ENCODE assay signal across 1 cellular context in genomic region chr11:119319136-119319701, GRCh38.
TF ChIP-seq lines count a peak whose summit lies in the region.

No MANE protein-coding gene starts in this region.

TF ChIP-seq in GM23338, 12 proteins besides CTCF, POLR2A, EP300 and RAD21 (continued from another document):
- TF ChIP-seq, protein P1, sequence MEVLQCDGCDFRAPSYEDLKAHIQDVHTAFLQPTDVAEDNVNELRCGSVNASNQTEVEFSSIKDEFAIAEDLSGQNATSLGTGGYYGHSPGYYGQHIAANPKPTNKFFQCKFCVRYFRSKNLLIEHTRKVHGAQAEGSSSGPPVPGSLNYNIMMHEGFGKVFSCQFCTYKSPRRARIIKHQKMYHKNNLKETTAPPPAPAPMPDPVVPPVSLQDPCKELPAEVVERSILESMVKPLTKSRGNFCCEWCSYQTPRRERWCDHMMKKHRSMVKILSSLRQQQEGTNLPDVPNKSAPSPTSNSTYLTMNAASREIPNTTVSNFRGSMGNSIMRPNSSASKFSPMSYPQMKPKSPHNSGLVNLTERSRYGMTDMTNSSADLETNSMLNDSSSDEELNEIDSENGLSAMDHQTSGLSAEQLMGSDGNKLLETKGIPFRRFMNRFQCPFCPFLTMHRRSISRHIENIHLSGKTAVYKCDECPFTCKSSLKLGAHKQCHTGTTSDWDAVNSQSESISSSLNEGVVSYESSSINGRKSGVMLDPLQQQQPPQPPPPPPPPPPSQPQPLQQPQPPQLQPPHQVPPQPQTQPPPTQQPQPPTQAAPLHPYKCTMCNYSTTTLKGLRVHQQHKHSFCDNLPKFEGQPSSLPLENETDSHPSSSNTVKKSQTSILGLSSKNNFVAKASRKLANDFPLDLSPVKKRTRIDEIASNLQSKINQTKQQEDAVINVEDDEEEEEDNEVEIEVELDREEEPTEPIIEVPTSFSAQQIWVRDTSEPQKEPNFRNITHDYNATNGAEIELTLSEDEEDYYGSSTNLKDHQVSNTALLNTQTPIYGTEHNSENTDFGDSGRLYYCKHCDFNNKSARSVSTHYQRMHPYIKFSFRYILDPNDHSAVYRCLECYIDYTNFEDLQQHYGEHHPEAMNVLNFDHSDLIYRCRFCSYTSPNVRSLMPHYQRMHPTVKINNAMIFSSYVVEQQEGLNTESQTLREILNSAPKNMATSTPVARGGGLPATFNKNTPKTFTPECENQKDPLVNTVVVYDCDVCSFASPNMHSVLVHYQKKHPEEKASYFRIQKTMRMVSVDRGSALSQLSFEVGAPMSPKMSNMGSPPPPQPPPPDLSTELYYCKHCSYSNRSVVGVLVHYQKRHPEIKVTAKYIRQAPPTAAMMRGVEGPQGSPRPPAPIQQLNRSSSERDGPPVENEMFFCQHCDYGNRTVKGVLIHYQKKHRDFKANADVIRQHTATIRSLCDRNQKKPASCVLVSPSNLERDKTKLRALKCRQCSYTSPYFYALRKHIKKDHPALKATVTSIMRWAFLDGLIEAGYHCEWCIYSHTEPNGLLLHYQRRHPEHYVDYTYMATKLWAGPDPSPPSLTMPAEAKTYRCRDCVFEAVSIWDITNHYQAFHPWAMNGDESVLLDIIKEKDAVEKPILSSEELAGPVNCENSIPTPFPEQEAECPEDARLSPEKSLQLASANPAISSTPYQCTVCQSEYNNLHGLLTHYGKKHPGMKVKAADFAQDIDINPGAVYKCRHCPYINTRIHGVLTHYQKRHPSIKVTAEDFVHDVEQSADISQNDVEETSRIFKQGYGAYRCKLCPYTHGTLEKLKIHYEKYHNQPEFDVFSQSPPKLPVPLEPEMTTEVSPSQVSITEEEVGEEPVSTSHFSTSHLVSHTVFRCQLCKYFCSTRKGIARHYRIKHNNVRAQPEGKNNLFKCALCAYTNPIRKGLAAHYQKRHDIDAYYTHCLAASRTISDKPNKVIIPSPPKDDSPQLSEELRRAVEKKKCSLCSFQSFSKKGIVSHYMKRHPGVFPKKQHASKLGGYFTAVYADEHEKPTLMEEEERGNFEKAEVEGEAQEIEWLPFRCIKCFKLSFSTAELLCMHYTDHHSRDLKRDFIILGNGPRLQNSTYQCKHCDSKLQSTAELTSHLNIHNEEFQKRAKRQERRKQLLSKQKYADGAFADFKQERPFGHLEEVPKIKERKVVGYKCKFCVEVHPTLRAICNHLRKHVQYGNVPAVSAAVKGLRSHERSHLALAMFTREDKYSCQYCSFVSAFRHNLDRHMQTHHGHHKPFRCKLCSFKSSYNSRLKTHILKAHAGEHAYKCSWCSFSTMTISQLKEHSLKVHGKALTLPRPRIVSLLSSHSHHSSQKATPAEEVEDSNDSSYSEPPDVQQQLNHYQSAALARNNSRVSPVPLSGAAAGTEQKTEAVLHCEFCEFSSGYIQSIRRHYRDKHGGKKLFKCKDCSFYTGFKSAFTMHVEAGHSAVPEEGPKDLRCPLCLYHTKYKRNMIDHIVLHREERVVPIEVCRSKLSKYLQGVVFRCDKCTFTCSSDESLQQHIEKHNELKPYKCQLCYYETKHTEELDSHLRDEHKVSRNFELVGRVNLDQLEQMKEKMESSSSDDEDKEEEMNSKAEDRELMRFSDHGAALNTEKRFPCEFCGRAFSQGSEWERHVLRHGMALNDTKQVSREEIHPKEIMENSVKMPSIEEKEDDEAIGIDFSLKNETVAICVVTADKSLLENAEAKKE (CRISPR knock-in tag; IDR thresholded peaks at IDR 0.05), result no peak
- no peak for TF ChIP-seq ZNF331 (CRISPR knock-in tag; IDR thresholded peaks at IDR 0.05; ENCODE audit: low read depth)
